1 cellular context compared by ENCODE assay signal in genomic region chr4:78356251-78356650, GRCh38.
TF ChIP-seq lines count a peak whose summit lies in the region.

No MANE protein-coding gene starts in this region.

TF ChIP-seq in GM23338, 12 proteins besides CTCF, POLR2A, EP300 and RAD21 (continued from another document):
- no peak for TF ChIP-seq STAT1 (IDR thresholded peaks at IDR 0.05; ENCODE audit: unreplicated experiment)
- no peak for TF ChIP-seq ETS1 (IDR thresholded peaks at IDR 0.05)
- no peak for TF ChIP-seq EZH2 (IDR thresholded peaks at IDR 0.05; ENCODE audit: low read depth, unreplicated experiment)
- TF ChIP-seq REST (IDR thresholded peaks at IDR 0.05; ENCODE audit: unreplicated experiment) = no peak
- no peak for TF ChIP-seq CREB1 (CRISPR knock-in tag; IDR thresholded peaks at IDR 0.05; ENCODE audit: low read depth)
